34 cellular contexts compared by ENCODE assay signal in genomic region chr12:56236091-56236490, GRCh38. TPM values are rescaled to one million over a fixed set of nuclear protein-coding genes. Genes with fewer than 3 reads are reported as not detected.
"Had no signal": no experiment of that assay in that cellular context is flagged by ENCODE, and none has a peak within 500 bp of the region (broad histone marks: within the 10 kb centered on the region; RNA-seq: fewer than 3 reads in every experiment).

No MANE protein-coding gene starts in this region.

- H3K4me2 ChIP-seq: neural progenitor cell, smooth muscle cell had no signal

- H3K9me3 ChIP-seq: colonic mucosa, esophagus muscularis mucosa, gastroesophageal sphincter, heart left ventricle, left lung, stomach, thyroid gland, vagina had no signal

- H2AFZ ChIP-seq: neural progenitor cell had no signal

- ATAC-seq: foreskin keratinocyte; gastroesophageal sphincter; left lung; naive thymus-derived CD4-positive, alpha-beta T cell had no signal

- H3K27me3 ChIP-seq: colonic mucosa, esophagus muscularis mucosa, foreskin keratinocyte, gastroesophageal sphincter, heart left ventricle, left lung, neural progenitor cell, stomach, thyroid gland, vagina had no signal

- H3K4me3 ChIP-seq: colonic mucosa, esophagus muscularis mucosa, gastroesophageal sphincter, heart left ventricle, left lung, neural progenitor cell, smooth muscle cell, stomach, thyroid gland, vagina had no signal

- H3K36me3 ChIP-seq: colonic mucosa, neural progenitor cell had no signal

- H3K27ac ChIP-seq: colonic mucosa, esophagus muscularis mucosa, foreskin keratinocyte, gastroesophageal sphincter, heart left ventricle, left lung, neural progenitor cell, stomach, thyroid gland, vagina had no signal

- DNase-seq: colonic mucosa; effector CD8-positive, alpha-beta T cell; endodermal cell; foreskin keratinocyte; hippocampal formation; left cardiac atrium; left lung; mammary epithelial cell; mesendoderm; midbrain; naive thymus-derived CD4-positive, alpha-beta T cell; posterior cingulate gyrus; retina; stimulated activated CD4-positive, alpha-beta T cell treated with anti-CD3 and anti-CD28 coated beads, Interleukin-12 subunit alpha, Interleukin-12 subunit beta, amount 100 ng/mL, for 4 hours; stimulated activated CD4-positive, alpha-beta T cell treated with anti-CD3 and anti-CD28 coated beads, Interleukin-1b, Interleukin-23, amount 100 ng/mL, for 48 hours; stimulated activated CD4-positive, alpha-beta T cell treated with anti-CD3 and anti-CD28 coated beads, Interleukin-4, amount 100 ng/mL, for 1 hour; stimulated activated CD8-positive, alpha-beta memory T cell treated with anti-CD3 and anti-CD28 coated beads, Interleukin-4, amount 100 ng/mL, for 48 hours; stimulated activated naive CD4-positive, alpha-beta T cell treated with Interleukin-2 at 50 U/mL for 16 hours; stomach; thyroid gland; trophoblast cell had no signal

- H3K4me1 ChIP-seq: colonic mucosa, esophagus muscularis mucosa, foreskin keratinocyte, gastroesophageal sphincter, heart left ventricle, left lung, neural progenitor cell, stomach, thyroid gland, vagina had no signal

RNA-seq across cellular contexts. Expression of gene SLC39A5, which starts 6.2 kb away (rescaled TPM):
- total RNA-seq: endothelial cell of umbilical vein, epithelial cell of proximal tubule, esophagus muscularis mucosa, fibroblast of lung, heart left ventricle, left cardiac atrium, lower leg skin, osteocyte, pulmonary artery endothelial cell, subcutaneous adipose tissue, thyroid gland, vagina had no signal
